Comparison of ENCODE assay signal across 8 cellular contexts in the genomic region with DNA sequence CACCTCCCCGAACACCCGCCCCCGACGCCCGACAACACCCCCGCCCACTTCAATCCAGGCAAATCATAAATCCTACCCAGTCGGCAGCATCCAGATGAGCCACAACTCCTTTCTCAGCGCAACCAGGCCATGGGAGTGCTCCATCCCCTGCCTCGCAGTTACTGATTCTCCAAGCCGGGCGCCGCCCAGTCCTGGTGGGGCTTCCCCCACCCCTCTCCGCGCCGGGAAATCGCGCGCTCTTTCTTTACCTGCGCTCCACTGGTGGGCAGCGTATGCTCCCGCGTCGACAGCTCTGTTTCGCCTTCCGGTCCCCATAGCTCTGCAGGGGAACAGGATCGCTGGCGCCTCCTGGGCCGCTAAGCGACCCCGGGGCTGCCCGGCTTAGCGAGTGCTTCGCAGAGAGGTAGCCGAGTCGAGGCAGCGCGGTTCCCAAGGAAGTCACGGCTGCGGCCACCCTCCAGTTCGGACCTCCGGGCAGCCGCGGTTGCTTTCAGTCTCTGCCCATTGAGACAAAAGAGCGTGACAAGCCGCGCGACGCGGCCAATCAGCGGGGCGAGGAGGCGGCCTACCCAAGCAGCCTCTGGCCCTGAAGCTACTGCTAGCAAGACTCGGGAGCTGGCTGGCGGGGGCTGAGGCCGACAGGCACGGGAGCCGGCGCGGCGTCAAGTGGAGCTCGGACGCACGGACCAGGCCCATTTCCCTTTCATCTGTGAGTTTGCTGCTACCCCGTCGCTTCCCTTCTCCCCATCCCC. TPM values are rescaled to one million over a fixed set of nuclear protein-coding genes. Genes with fewer than 3 reads are reported as not detected.
DNase-seq lines count a peak whose midpoint lies in the region; ATAC-seq and TF ChIP-seq lines count a peak whose summit lies in the region.

No MANE protein-coding gene starts in this region.

- H3K27me3 ChIP-seq in SK-N-SH (ENCODE audit: insufficient read depth) (no peaks in the 10 kb centered on the region), left ventricle myocardium inferior (ENCODE audit: low read depth) (no peaks in the 10 kb centered on the region), vagina (no peaks in the 10 kb centered on the region)

- peaks cover 4% of the 10 kb centered on the region for H3K36me3 Mint-ChIP-seq in activated naive CD8-positive, alpha-beta T cell treated with anti-CD3 and anti-CD28 coated beads, Interleukin-2, amount 50 U/mL, for 24 hours (ENCODE audit: low read depth)

- DNase-seq in H4 (ENCODE audit: low spot score): peak; percentile 41
- DNase-seq in LHCN-M2 (ENCODE audit: low read depth): peak; percentile 39
- DNase-seq in SK-N-SH: peak; percentile 71
- DNase-seq in activated naive CD8-positive, alpha-beta T cell treated with anti-CD3 and anti-CD28 coated beads, Interleukin-2, amount 50 U/mL, for 24 hours: peak; percentile 64
- peak; percentile 56 for DNase-seq in left ventricle myocardium inferior
- DNase-seq in posterior vena cava (ENCODE audit: low spot score): peak; percentile 88
- no peak for DNase-seq in vagina (ENCODE audit: extremely low spot score in 2 of 2)

- peak overlapping the region; percentile 75 for H2AFZ ChIP-seq in SK-N-SH (ENCODE audit: low read depth)

- peak overlapping the region; percentile 95 for H3K4me2 ChIP-seq in SK-N-SH

- TF ChIP-seq CTCF in SK-N-SH (IDR thresholded peaks at IDR 0.05): no peak
- TF ChIP-seq CTCF in left ventricle myocardium inferior (IDR thresholded peaks at IDR 0.05; ENCODE audit: borderline replicate concordance): no peak
- TF ChIP-seq CTCF in vagina (IDR thresholded peaks at IDR 0.05): no peak

- peak overlapping the region; percentile 72 to 83 for H3K27ac ChIP-seq in SK-N-SH (ENCODE audit: low read depth in 2 of 2, low read length in 1 of 2)
- H3K27ac ChIP-seq in left ventricle myocardium inferior (replicated peaks): peak overlapping the region; percentile 75
- peak overlapping the region; percentile 61 for H3K27ac ChIP-seq in vagina

- intact Hi-C loops in left ventricle myocardium inferior (cut with micrococcal nuclease) (no loop called here), posterior vena cava (cut with DNase I) (no loop called here), vagina (cut with DNase I) (no loop called here)

- H3K9me3 ChIP-seq in SK-N-SH (no peaks in the 10 kb centered on the region), left ventricle myocardium inferior (replicated peaks) (no peaks in the 10 kb centered on the region), vagina (no peaks in the 10 kb centered on the region)

- peak; percentile 92 for ATAC-seq in activated naive CD8-positive, alpha-beta T cell treated with anti-CD3 and anti-CD28 coated beads, Interleukin-2, amount 50 U/mL, for 24 hours

- H4K20me1 ChIP-seq in SK-N-SH (ENCODE audit: insufficient read depth): no peaks in the 10 kb centered on the region

- peak overlapping the region; percentile 92 for H3K27ac Mint-ChIP-seq in activated naive CD8-positive, alpha-beta T cell treated with anti-CD3 and anti-CD28 coated beads, Interleukin-2, amount 50 U/mL, for 24 hours

- H3K4me1 ChIP-seq in SK-N-SH (ENCODE audit: control insufficient read depth in 1 of 2, insufficient read depth in 2 of 2, low read depth in 1 of 2, low read length in 1 of 2) (peaks cover 0 to 7% of the 10 kb centered on the region in 2 experiments; a peak in 1 of 4 replicates), left ventricle myocardium inferior (no peaks in the 10 kb centered on the region), vagina (no peaks in the 10 kb centered on the region)

- H3K27me3 Mint-ChIP-seq in activated naive CD8-positive, alpha-beta T cell treated with anti-CD3 and anti-CD28 coated beads, Interleukin-2, amount 50 U/mL, for 24 hours: no peaks in the 10 kb centered on the region

- H3K36me3 ChIP-seq in SK-N-SH (replicated peaks in 1 of 2; ENCODE audit: control insufficient read depth in 1 of 2, insufficient read depth in 2 of 2, low read length in 1 of 2) (no peaks in the 10 kb centered on the region), left ventricle myocardium inferior (no peaks in the 10 kb centered on the region), vagina (no peaks in the 10 kb centered on the region)

- peaks cover 2% of the 10 kb centered on the region for H3F3A ChIP-seq in SK-N-SH (replicated peaks; ENCODE audit: insufficient read depth)

- H3K79me2 ChIP-seq in SK-N-SH (ENCODE audit: insufficient read depth): no peaks in the 10 kb centered on the region

- peak overlapping the region; percentile 92 for H3K4me3 Mint-ChIP-seq in activated naive CD8-positive, alpha-beta T cell treated with anti-CD3 and anti-CD28 coated beads, Interleukin-2, amount 50 U/mL, for 24 hours

- no peak for TF ChIP-seq POLR2A in vagina (IDR thresholded peaks at IDR 0.05)

- WGBS in SK-N-SH (ENCODE audit: low lambda C conversion rate): 10% methylated on average over 6 of the region's 65 CpGs

- H3K9me3 Mint-ChIP-seq in activated naive CD8-positive, alpha-beta T cell treated with anti-CD3 and anti-CD28 coated beads, Interleukin-2, amount 50 U/mL, for 24 hours: no peaks in the 10 kb centered on the region

- H3K4me1 Mint-ChIP-seq in activated naive CD8-positive, alpha-beta T cell treated with anti-CD3 and anti-CD28 coated beads, Interleukin-2, amount 50 U/mL, for 24 hours: peaks cover 19% of the 10 kb centered on the region

- no peaks in the 10 kb centered on the region for H3K9me2 ChIP-seq in SK-N-SH

- TF ChIP-seq EP300 in SK-N-SH (IDR thresholded peaks at IDR 0.05; ENCODE audit: borderline replicate concordance in 1 of 2, low read depth in 1 of 2, low read length in 1 of 2): no peak

- CTCF ChIA-PET in SK-N-SH (lab: Yijun Ruan, JAX): interaction anchor here (1.3 to 2.4 kb wide), 3 partner anchors 10 to 218 kb away, joined by 3 to 9 read pairs (median 5); no protein-coding TSS in a partner anchor

- H3K4me3 ChIP-seq in GM08714 (ENCODE audit: low read length) (peak overlapping the region; percentile 85), SK-N-SH (ENCODE audit: low read depth in 2 of 2, low read length in 1 of 2) (peak overlapping the region; percentile 62 to 72), left ventricle myocardium inferior (peak overlapping the region; percentile 71), vagina (peak overlapping the region; percentile 43 to 62)

- no peak for TF ChIP-seq RAD21 in SK-N-SH (IDR thresholded peaks at IDR 0.05; ENCODE audit: low read length)

- POLR2A ChIA-PET in SK-N-SH (lab: Yijun Ruan, JAX): interaction anchor here (1.1 kb wide), 1 partner anchor 87 kb away, joined by 3 read pairs; the partner anchor contains the start of gene RAB9B

- H3K9ac ChIP-seq in SK-N-SH: peak overlapping the region; percentile 76

TF ChIP-seq in SK-N-SH, 30 proteins besides CTCF, POLR2A, EP300 and RAD21:
- peak; percentile 10; the same call in 1 of the 2 replicates for TF ChIP-seq MXI1 (IDR thresholded peaks at IDR 0.05; ENCODE audit: low read depth, low read length)
- no peak for TF ChIP-seq FOSL2 (IDR thresholded peaks at IDR 0.05; ENCODE audit: borderline replicate concordance, low read depth)

RNA-seq across cellular contexts. Expression of gene TMSB15B, which starts 43.7 kb away (rescaled TPM):
- total RNA-seq in H4 (2014; rRNA removed; shearing (Covaris generic)): 12.7 and 24.7 TPM in 2 replicates
- total RNA-seq in LHCN-M2 (2014; rRNA removed) (6.8 and 8.1 TPM in 2 replicates), left ventricle myocardium inferior (0.60 TPM), posterior vena cava (1 to 10 TPM; 4.9 to 6.5 TPM), vagina (7.9 TPM)
- polyA plus RNA-seq in LHCN-M2 (2012): 13.6 TPM
- polyA plus RNA-seq in SK-N-SH (2012; rRNA removed): 13.1 and 15.2 TPM in 2 replicates
- polyA plus RNA-seq in SK-N-SH (2012; cell fraction: cytosol; rRNA removed): 18.2 and 22.3 TPM in 2 replicates
- polyA plus RNA-seq in SK-N-SH (2012; cell fraction: nucleus; rRNA removed): 14.1 and 23.3 TPM in 2 replicates

Comparison
In these comparisons a context has a peak if more than half of its experiments do, and no peak if none do; other contexts are left out.
1. DNase-seq: peak in H4 (single experiment), LHCN-M2 (single experiment), SK-N-SH (single experiment), activated naive CD8-positive, alpha-beta T cell treated with anti-CD3 and anti-CD28 coated beads, Interleukin-2, amount 50 U/mL, for 24 hours (single experiment), left ventricle myocardium inferior (single experiment) and posterior vena cava (single experiment); none in vagina (0 of 2).
2. Peak in every context shown above with its lines, with median percentiles within 50 percentile points of each other: H3K4me3 ChIP-seq and H3K27ac ChIP-seq.